In genomic region chr19:10889880-10890279, GRCh38 we compare ENCODE assay signal across 26 cellular contexts. TPM values are rescaled to one million over a fixed set of nuclear protein-coding genes. Genes with fewer than 3 reads are reported as not detected.
"Had no signal": no experiment of that assay in that cellular context is flagged by ENCODE, and none has a peak within 500 bp of the region (broad histone marks: within the 10 kb centered on the region; RNA-seq: fewer than 3 reads in every experiment).

No MANE protein-coding gene starts in this region.

- H3K27me3 ChIP-seq: dorsolateral prefrontal cortex, gastroesophageal sphincter, heart left ventricle, hepatocyte, neutrophil, sigmoid colon, stomach, thyroid gland had no signal

- H3K4me3 ChIP-seq: dorsolateral prefrontal cortex, gastroesophageal sphincter, heart left ventricle, hepatocyte, lung, sigmoid colon, stomach, thyroid gland had no signal

- H3K36me3 Mint-ChIP-seq: natural killer cell; stimulated activated effector memory CD8-positive, alpha-beta T cell treated with anti-CD3 and anti-CD28 coated beads, Interleukin-12 subunit alpha, Interleukin-12 subunit beta, amount 100 ng/mL, for 72 hours had no signal

- H3K4me1 ChIP-seq: parathyroid adenoma, thyroid gland had no signal

- H3K27ac ChIP-seq: dorsolateral prefrontal cortex, epithelial cell of prostate, gastroesophageal sphincter, heart left ventricle, hepatocyte, neutrophil, parathyroid adenoma, sigmoid colon, stomach, thyroid gland had no signal

- H3K4me3 Mint-ChIP-seq: memory B cell; natural killer cell; neural crest cell; stimulated activated effector memory CD8-positive, alpha-beta T cell treated with anti-CD3 and anti-CD28 coated beads, Interleukin-12 subunit alpha, Interleukin-12 subunit beta, amount 100 ng/mL, for 72 hours had no signal

- H3K9ac ChIP-seq: parathyroid adenoma had no signal

- H3K27ac Mint-ChIP-seq: memory B cell; natural killer cell; progenitor cell of endocrine pancreas; stimulated activated effector memory CD8-positive, alpha-beta T cell treated with anti-CD3 and anti-CD28 coated beads, Interleukin-12 subunit alpha, Interleukin-12 subunit beta, amount 100 ng/mL, for 72 hours had no signal

- DNase-seq: dorsolateral prefrontal cortex; effector CD4-positive, alpha-beta T cell; foreskin fibroblast; heart left ventricle; kidney; natural killer cell; right cardiac atrium; sigmoid colon; stimulated activated CD4-positive, alpha-beta T cell treated with anti-CD3 and anti-CD28 coated beads, Interleukin-2, amount 100 ng/mL, for 24 hours; stimulated activated CD4-positive, alpha-beta T cell treated with anti-CD3 and anti-CD28 coated beads, Interleukin-4, amount 100 ng/mL, for 24 hours; stimulated activated naive CD4-positive, alpha-beta T cell treated with Interleukin-2 at 50 U/mL for 16 hours; stomach; thyroid gland; trophoblast cell had no signal

- H3K36me3 ChIP-seq: gastroesophageal sphincter, heart left ventricle, neutrophil, sigmoid colon, stomach, thyroid gland had no signal

- H3K9me3 Mint-ChIP-seq: memory B cell; natural killer cell; neural crest cell; stimulated activated effector memory CD8-positive, alpha-beta T cell treated with anti-CD3 and anti-CD28 coated beads, Interleukin-12 subunit alpha, Interleukin-12 subunit beta, amount 100 ng/mL, for 72 hours had no signal

- H3K27me3 Mint-ChIP-seq: memory B cell, progenitor cell of endocrine pancreas had no signal

- H3K9me3 ChIP-seq: gastroesophageal sphincter, heart left ventricle, neutrophil, sigmoid colon, stomach, thyroid gland had no signal

RNA-seq across cellular contexts. Expression of gene C19orf38, which starts 41.7 kb away (rescaled TPM):
- total RNA-seq: esophagus mucosa, neural crest cell, temporal lobe had no signal
